23 cellular contexts compared by ENCODE assay signal in genomic region chr1:226417350-226417749, GRCh38.
"Had no signal": no experiment of that assay in that cellular context is flagged by ENCODE, and none has a peak within 500 bp of the region (broad histone marks: within the 10 kb centered on the region; RNA-seq: fewer than 3 reads in every experiment).

No MANE protein-coding gene starts in this region.

- H3K4me3 Mint-ChIP-seq: IgD-negative memory B cell had no signal

- ATAC-seq: K562, Panc1, PC-3 had no signal

- H3K27ac ChIP-seq: HL-60, KMS-11, RWPE1 had no signal

- H3K9me2 ChIP-seq: SK-N-SH had no signal

- H3K4me2 ChIP-seq: KMS-11, SK-N-SH had no signal

- H3K4me3 ChIP-seq: K562 had no signal

- H3K9me3 ChIP-seq: SK-N-SH had no signal

- H3K27ac Mint-ChIP-seq: IgD-negative memory B cell had no signal

- H3K9me3 Mint-ChIP-seq: IgD-negative memory B cell had no signal

- DNase-seq: Kasumi-1, MM.1S, NCI-H1105, NCI-H1417, NCI-H1436 treated with DMSO at 0.1 percent for 48 hours, NCI-H1694 treated with DMSO at 0.1 percent for 48 hours, NCI-H1930, NCI-H2081, NCI-H2107, NCI-H2227 treated with DMSO at 0.1 percent for 48 hours, NCI-H524 treated with DMSO at 0.1 percent for 48 hours, NCI-H69, NCI-H774, PC-3, SHP77, SK-N-SH, SW 1271 had no signal
